1 cellular context compared by ENCODE assay signal in genomic region chr14:64614992-64615391, GRCh38.
TF ChIP-seq lines count a peak whose summit lies in the region.

No MANE protein-coding gene starts in this region.

TF ChIP-seq in IMR-90, 13 proteins besides CTCF, POLR2A, EP300 and RAD21 (continued from another document):
- no peak for TF ChIP-seq RFX5 (IDR thresholded peaks at IDR 0.05; ENCODE audit: low read depth, low read length)
- TF ChIP-seq FOS (IDR thresholded peaks at IDR 0.05; ENCODE audit: low read depth, low read length): no peak
- no peak for TF ChIP-seq SMC3 (IDR thresholded peaks at IDR 0.05; ENCODE audit: low read depth, low read length)
- no peak for TF ChIP-seq MAZ (IDR thresholded peaks at IDR 0.05; ENCODE audit: borderline replicate concordance, low read depth, low read length)
- no peak for TF ChIP-seq MXI1 (IDR thresholded peaks at IDR 0.05; ENCODE audit: borderline replicate concordance, low read depth, low read length)
- TF ChIP-seq BHLHE40 (IDR thresholded peaks at IDR 0.05; ENCODE audit: low read depth, low read length): no peak
- no peak for TF ChIP-seq CHD1 (IDR thresholded peaks at IDR 0.05; ENCODE audit: low read depth, low read length)
- TF ChIP-seq MAFK (IDR thresholded peaks at IDR 0.05; ENCODE audit: low read depth, low read length): no peak
TF ChIP-seq in IMR-90: peak in this region for 0.
